Comparison of ENCODE assay signal across 8 cellular contexts in genomic region chr19:40445006-40445312, GRCh38. TPM values are rescaled to one million over a fixed set of nuclear protein-coding genes. Genes with fewer than 3 reads are reported as not detected.
DNase-seq lines count a peak whose midpoint lies in the region; ATAC-seq and TF ChIP-seq lines count a peak whose summit lies in the region.

No MANE protein-coding gene starts in this region.

- H3K4me1 ChIP-seq in iPS-20b (ENCODE audit: insufficient read depth, low read length) (peaks cover 6% of the 10 kb centered on the region; the same call in 1 of the 2 replicates), stomach (peaks cover 20 to 45% (median 37%) of the 10 kb centered on the region in 4 donors)

- H3K27me3 ChIP-seq in iPS-20b (ENCODE audit: insufficient read depth, low read length) (no peaks in the 10 kb centered on the region), stomach (no peaks in the 10 kb centered on the region)

- H3K36me3 ChIP-seq in iPS-20b (ENCODE audit: insufficient read depth, low read depth, low read length) (peaks cover 24% of the 10 kb centered on the region), stomach (peaks cover 28 to 56% (median 53%) of the 10 kb centered on the region in 4 donors)

- peak overlapping the region; percentile 89 to 96 for H3K27ac Mint-ChIP-seq in activated naive CD4-positive, alpha-beta T cell treated with anti-CD3 and anti-CD28 coated beads, Interleukin-2, amount 50 U/mL, for 72 hours

- intact Hi-C loops in stomach (cut with DNase I; ENCODE audit: low total_unique reads), result no loop called here

- no peak for TF ChIP-seq EP300 in stomach (IDR thresholded peaks at IDR 0.05)

- peak overlapping the region; percentile 94; the same call in 1 of the 2 replicates for H3K4me3 ChIP-seq in iPS-20b (ENCODE audit: low read length)
- H3K4me3 ChIP-seq in stomach, result peak overlapping the region; percentile 69 to 98 (median 88)

- no peak for ATAC-seq in activated naive CD4-positive, alpha-beta T cell treated with anti-CD3 and anti-CD28 coated beads, Interleukin-2, amount 50 U/mL, for 72 hours
- ATAC-seq in GM18873 (IDR thresholded peaks at IDR 0.05; ENCODE audit: low FRiP score, unreplicated experiment), result no peak

- no peak overlapping the region for H3K27ac ChIP-seq in iPS-20b (ENCODE audit: low read length)
- peak overlapping the region; percentile 92 to 100 (median 98) for H3K27ac ChIP-seq in stomach

- WGBS in stomach, 5 donors, result 11 to 29% (median 17%) methylated on average over 9 of the region's 9 CpGs

- no peak for TF ChIP-seq POLR2A in stomach (IDR thresholded peaks at IDR 0.05)

- DNase-seq in NCI-H2196 (lab: John Stamatoyannopoulos, UW; ENCODE audit: unreplicated experiment) (peak; percentile 48), NCI-H2196 treated with DMSO at 0.1 percent for 48 hours (lab: John Stamatoyannopoulos, UW; ENCODE audit: unreplicated experiment) (no peak), stomach (no peak), HCEC 1CT (no peak), mesenteric fat pad (ENCODE audit: low spot score) (no peak)
- DNase-seq in activated naive CD4-positive, alpha-beta T cell treated with anti-CD3 and anti-CD28 coated beads, Interleukin-2, amount 50 U/mL, for 72 hours (ENCODE audit: low spot score in 2 of 2), result no peak

- peaks cover 12 to 15% of the 10 kb centered on the region in 2 donors for H3K36me3 Mint-ChIP-seq in activated naive CD4-positive, alpha-beta T cell treated with anti-CD3 and anti-CD28 coated beads, Interleukin-2, amount 50 U/mL, for 72 hours

- no peak for TF ChIP-seq CTCF in stomach (IDR thresholded peaks at IDR 0.05)

- H3K9ac ChIP-seq in iPS-20b (ENCODE audit: low read depth, low read length), result peak overlapping the region; percentile 76; the same call in 1 of the 2 replicates

- H3K9me3 ChIP-seq in iPS-20b (ENCODE audit: insufficient read depth, low read depth, low read length) (no peaks in the 10 kb centered on the region), stomach (no peaks in the 10 kb centered on the region)

- no peaks in the 10 kb centered on the region for H3K9me3 Mint-ChIP-seq in activated naive CD4-positive, alpha-beta T cell treated with anti-CD3 and anti-CD28 coated beads, Interleukin-2, amount 50 U/mL, for 72 hours

RNA-seq across cellular contexts. Expression of gene SERTAD3, which starts 0.8 kb away (rescaled TPM):
- 10 to 100 TPM; 14.3 to 23.4 TPM for total RNA-seq in activated naive CD4-positive, alpha-beta T cell treated with anti-CD3 and anti-CD28 coated beads, Interleukin-2, amount 50 U/mL, for 72 hours
- total RNA-seq in stomach (10 to 100 TPM in 4 of 5 donors, 1 to 10 TPM in 1; 6.2 to 41.4 (median 32.5) TPM), mesenteric fat pad (40.7 TPM)
- 10 to 100 TPM; 16.8 to 29.4 (median 25.9) TPM for polyA plus RNA-seq in stomach

RNA-seq across cellular contexts. Expression of gene SERTAD1, which starts 19.2 kb away (rescaled TPM):
- total RNA-seq in activated naive CD4-positive, alpha-beta T cell treated with anti-CD3 and anti-CD28 coated beads, Interleukin-2, amount 50 U/mL, for 72 hours, result 10 to 100 TPM; 13.8 to 17.9 TPM
- total RNA-seq in stomach (10 to 100 TPM in 1 of 5 donors, 1 to 10 TPM in 3, not detected in 1; 8.6 to 16.8 (median 9.7) TPM), mesenteric fat pad (20.2 TPM)
- polyA plus RNA-seq in stomach, result 10 to 100 TPM; 11.2 to 36.5 (median 25.2) TPM

RNA-seq across cellular contexts. Expression of gene BLVRB, which starts 20.6 kb away (rescaled TPM):
- 10 to 100 TPM; 39.7 to 52.2 TPM for total RNA-seq in activated naive CD4-positive, alpha-beta T cell treated with anti-CD3 and anti-CD28 coated beads, Interleukin-2, amount 50 U/mL, for 72 hours
- 100 to 1,000 TPM in 4 of 5 donors, 10 to 100 TPM in 1; 54.3 to 561 (median 121) TPM for total RNA-seq in stomach
- polyA plus RNA-seq in stomach, result 100 to 1,000 TPM; 247 to 492 (median 288) TPM
- total RNA-seq in mesenteric fat pad, result 141 TPM

RNA-seq across cellular contexts. Expression of gene SPTBN4, which starts 21.8 kb away (rescaled TPM):
- total RNA-seq in activated naive CD4-positive, alpha-beta T cell treated with anti-CD3 and anti-CD28 coated beads, Interleukin-2, amount 50 U/mL, for 72 hours, result 1 to 10 TPM; 3.7 to 4.2 TPM
- total RNA-seq in stomach, result 10 to 100 TPM in 1 of 5 donors, 1 to 10 TPM in 3, not detected in 1; 2.2 to 18.1 (median 2.6) TPM
- polyA plus RNA-seq in stomach, result 1 to 10 TPM; 1.4 to 2.2 (median 2.0) TPM
- 6.1 TPM for total RNA-seq in mesenteric fat pad

RNA-seq across cellular contexts. Expression of gene PRX, which starts 31.8 kb away (rescaled TPM):
- 1 to 10 TPM in 1 of 2 donors, under 1 TPM in 1; 0.77 to 1.6 TPM for total RNA-seq in activated naive CD4-positive, alpha-beta T cell treated with anti-CD3 and anti-CD28 coated beads, Interleukin-2, amount 50 U/mL, for 72 hours
- total RNA-seq in stomach (1 to 10 TPM in 4 of 5 donors, not detected in 1; 4.3 to 8.6 (median 6.3) TPM), mesenteric fat pad (2.3 TPM)
- 1 to 10 TPM; 1.6 to 2.7 (median 2.1) TPM for polyA plus RNA-seq in stomach
